ENCODE assay signal across 11 cellular contexts in the genomic region with DNA sequence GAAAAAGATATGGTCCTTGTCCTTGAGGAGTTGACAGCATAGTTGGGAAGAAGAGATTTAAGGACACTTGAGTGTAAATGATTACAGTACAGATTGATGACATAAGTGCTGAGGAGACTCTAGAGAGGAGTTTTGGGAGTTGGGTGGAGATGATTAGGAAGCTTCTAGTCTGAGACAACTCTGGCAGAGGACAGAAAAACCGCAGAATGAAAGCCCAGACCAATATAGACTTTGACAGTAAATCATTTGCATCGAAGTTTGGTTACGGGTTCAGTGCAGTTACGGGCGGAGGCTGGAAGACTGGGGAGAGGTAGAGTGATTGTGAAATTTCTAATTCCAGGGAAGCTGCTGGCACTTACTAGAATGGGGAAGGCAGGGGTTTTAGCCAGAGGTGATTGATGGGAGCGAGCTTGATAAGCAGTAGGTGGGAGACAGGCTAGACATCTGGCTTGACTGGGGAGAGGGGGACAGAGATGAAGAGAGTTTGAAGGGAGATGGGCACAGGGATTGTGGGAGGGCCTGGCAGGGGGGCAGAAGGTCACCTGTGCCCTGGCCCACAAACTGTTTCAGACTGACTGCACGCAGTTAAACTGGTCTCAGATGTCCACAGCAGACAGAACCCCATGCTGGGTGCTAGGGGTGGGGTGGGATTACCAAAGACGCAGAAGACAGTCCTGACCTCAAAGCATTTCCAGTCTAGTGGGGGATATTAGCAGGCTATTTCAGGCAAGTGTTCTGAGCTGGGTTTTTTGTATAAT. TPM values are rescaled to one million over a fixed set of nuclear protein-coding genes. Genes with fewer than 3 reads are reported as not detected.
DNase-seq lines count a peak whose midpoint lies in the region; ATAC-seq lines count a peak whose summit lies in the region.
"Had no signal": no experiment of that assay in that cellular context is flagged by ENCODE, and none has a peak within 500 bp of the region (broad histone marks: within the 10 kb centered on the region; RNA-seq: fewer than 3 reads in every experiment).

No MANE protein-coding gene starts in this region.

- no peak for DNase-seq in activated naive CD4-positive, alpha-beta T cell treated with anti-CD3 and anti-CD28 coated beads, Interleukin-2, amount 10 ng/mL, durations not matched to agents 7 days and 5 days
- no peak for DNase-seq in activated naive CD4-positive, alpha-beta T cell treated with anti-CD3 and anti-CD28 coated beads, Interleukin-2, amount 50 U/mL, for 72 hours (ENCODE audit: low spot score in 2 of 2)
- DNase-seq in OCI-M1 (lab: John Stamatoyannopoulos, UW) (peak; percentile 93), left colon (no peak), NCI-H2029 (lab: John Stamatoyannopoulos, UW) (no peak), superior temporal gyrus (ENCODE audit: extremely low spot score) (no peak), NCI-H2029 treated with DMSO at 0.1 percent for 48 hours (lab: John Stamatoyannopoulos, UW) (no peak)
- DNase-seq in stimulated activated CD4-positive, alpha-beta T cell treated with anti-CD3 and anti-CD28 coated beads, Interleukin-1b, Interleukin-23, amount 100 ng/mL, for 48 hours: no peak
- DNase-seq: heart right ventricle; NK-92 treated with Interleukin-12 subunit alpha and Interleukin-12 subunit beta, amount 100 ng/mL, for 24 hours had no signal

- H3K27ac Mint-ChIP-seq in activated naive CD4-positive, alpha-beta T cell treated with anti-CD3 and anti-CD28 coated beads, Interleukin-2, amount 10 ng/mL, durations not matched to agents 7 days and 5 days: peak overlapping the region; percentile 21
- H3K27ac Mint-ChIP-seq in activated naive CD4-positive, alpha-beta T cell treated with anti-CD3 and anti-CD28 coated beads, Interleukin-2, amount 50 U/mL, for 72 hours: no peak overlapping the region
- H3K27ac Mint-ChIP-seq: dendritic cell treated with granulocyte-macrophage colony-stimulating factor and Interleukin-4, amounts not matched to agents 40 ng/mL and 50 ng/mL, for 4 days had no signal

- no peak for ATAC-seq in activated naive CD4-positive, alpha-beta T cell treated with anti-CD3 and anti-CD28 coated beads, Interleukin-2, amount 50 U/mL, for 72 hours
- peak; percentile 13 for ATAC-seq in left colon

- H3K4me1 Mint-ChIP-seq in activated naive CD4-positive, alpha-beta T cell treated with anti-CD3 and anti-CD28 coated beads, Interleukin-2, amount 10 ng/mL, durations not matched to agents 7 days and 5 days: peaks cover 7% of the 10 kb centered on the region

- H3K9me3 Mint-ChIP-seq in activated naive CD4-positive, alpha-beta T cell treated with anti-CD3 and anti-CD28 coated beads, Interleukin-2, amount 10 ng/mL, durations not matched to agents 7 days and 5 days: no peaks in the 10 kb centered on the region
- no peaks in the 10 kb centered on the region for H3K9me3 Mint-ChIP-seq in activated naive CD4-positive, alpha-beta T cell treated with anti-CD3 and anti-CD28 coated beads, Interleukin-2, amount 50 U/mL, for 72 hours
- H3K9me3 Mint-ChIP-seq: dendritic cell treated with granulocyte-macrophage colony-stimulating factor and Interleukin-4, amounts not matched to agents 40 ng/mL and 50 ng/mL, for 4 days had no signal

- intact Hi-C loops in left colon (cut with DNase I, micrococcal nuclease): loop anchor here in 1 of 2 donors (10.0 kb wide), 1 partner anchor 68 kb away; the partner anchor contains the start of gene NTRK1

- peaks cover 49% of the 10 kb centered on the region for H3K36me3 Mint-ChIP-seq in activated naive CD4-positive, alpha-beta T cell treated with anti-CD3 and anti-CD28 coated beads, Interleukin-2, amount 10 ng/mL, durations not matched to agents 7 days and 5 days
- peaks cover 10 to 19% of the 10 kb centered on the region in 2 donors for H3K36me3 Mint-ChIP-seq in activated naive CD4-positive, alpha-beta T cell treated with anti-CD3 and anti-CD28 coated beads, Interleukin-2, amount 50 U/mL, for 72 hours

- no peak overlapping the region for H3K4me3 Mint-ChIP-seq in activated naive CD4-positive, alpha-beta T cell treated with anti-CD3 and anti-CD28 coated beads, Interleukin-2, amount 10 ng/mL, durations not matched to agents 7 days and 5 days
- H3K4me3 Mint-ChIP-seq: dendritic cell treated with granulocyte-macrophage colony-stimulating factor and Interleukin-4, amounts not matched to agents 40 ng/mL and 50 ng/mL, for 4 days had no signal

- CTCF ChIA-PET in activated naive CD4-positive, alpha-beta T cell treated with anti-CD3 and anti-CD28 coated beads, Interleukin-2, amount 10 ng/mL, durations not matched to agents 7 days and 5 days (lab: Charles Lee): interaction anchor here (0.8 to 10.6 kb wide), 19 partner anchors 10 to 169 kb away, joined by 3 to 240 read pairs (median 4); partner anchors contain the start of genes INSRR, ISG20L2, METTL25B and NTRK1

- H3K27me3 Mint-ChIP-seq in activated naive CD4-positive, alpha-beta T cell treated with anti-CD3 and anti-CD28 coated beads, Interleukin-2, amount 10 ng/mL, durations not matched to agents 7 days and 5 days: no peaks in the 10 kb centered on the region
- H3K27me3 Mint-ChIP-seq: dendritic cell treated with granulocyte-macrophage colony-stimulating factor and Interleukin-4, amounts not matched to agents 40 ng/mL and 50 ng/mL, for 4 days had no signal

RNA-seq across cellular contexts. Expression of gene SH2D2A, which starts 20.1 kb away (rescaled TPM):
- total RNA-seq in activated naive CD4-positive, alpha-beta T cell treated with anti-CD3 and anti-CD28 coated beads, Interleukin-2, amount 50 U/mL, for 72 hours: 100 to 1,000 TPM; 186 to 215 TPM
- total RNA-seq in left colon: 1 to 10 TPM; 1.4 to 2.4 TPM

RNA-seq across cellular contexts. Expression of gene PRCC, which starts 29.2 kb away (rescaled TPM):
- total RNA-seq in activated naive CD4-positive, alpha-beta T cell treated with anti-CD3 and anti-CD28 coated beads, Interleukin-2, amount 50 U/mL, for 72 hours: 10 to 100 TPM; 44.5 to 72.1 TPM
- 10 to 100 TPM; 51.2 to 59.6 TPM for total RNA-seq in left colon

RNA-seq across cellular contexts. Expression of gene HDGF, which starts 45.0 kb away (rescaled TPM):
- 100 to 1,000 TPM; 281 to 325 TPM for total RNA-seq in activated naive CD4-positive, alpha-beta T cell treated with anti-CD3 and anti-CD28 coated beads, Interleukin-2, amount 50 U/mL, for 72 hours
- 100 to 1,000 TPM; 198 to 243 TPM for total RNA-seq in left colon

RNA-seq across cellular contexts. Expression of gene MRPL24, which starts 55.6 kb away (rescaled TPM):
- 10 to 100 TPM; 61.4 to 70.4 TPM for total RNA-seq in activated naive CD4-positive, alpha-beta T cell treated with anti-CD3 and anti-CD28 coated beads, Interleukin-2, amount 50 U/mL, for 72 hours
- 10 to 100 TPM; 37.7 to 60.2 TPM for total RNA-seq in left colon

Comparison
In these comparisons a context has a peak if more than half of its experiments do, and no peak if none do; other contexts are left out.
1. RNA of gene SH2D2A, which starts 20.1 kb away (total RNA-seq): 186 to 215 TPM in activated naive CD4-positive, alpha-beta T cell treated with anti-CD3 and anti-CD28 coated beads, Interleukin-2, amount 50 U/mL, for 72 hours; 1.4 to 2.4 TPM in left colon; every median in the first group is over 10 times any median in the second.